Comparison of ENCODE assay signal across 26 cellular contexts in genomic region chr4:15914291-15914690, GRCh38. TPM values are rescaled to one million over a fixed set of nuclear protein-coding genes. Genes with fewer than 3 reads are reported as not detected.
DNase-seq lines count a peak whose midpoint lies in the region; ATAC-seq and TF ChIP-seq lines count a peak whose summit lies in the region.
"Had no signal": no experiment of that assay in that cellular context is flagged by ENCODE, and none has a peak within 500 bp of the region (broad histone marks: within the 10 kb centered on the region; RNA-seq: fewer than 3 reads in every experiment).

No MANE protein-coding gene starts in this region.

- H3K27me3 Mint-ChIP-seq in HFFc6 (ENCODE audit: insufficient read depth), result no peaks in the 10 kb centered on the region

- peak overlapping the region; percentile 73 for H3K9ac ChIP-seq in smooth muscle cell (ENCODE audit: low read depth)

- peak overlapping the region; percentile 52 for H3K4me2 ChIP-seq in smooth muscle cell

- H3K4me1 ChIP-seq in smooth muscle cell (ENCODE audit: low read depth), result peaks cover 6% of the 10 kb centered on the region
- no peaks in the 10 kb centered on the region for H3K4me1 ChIP-seq in prostate gland (replicated peaks)
- H3K4me1 ChIP-seq: lower lobe of right lung had no signal

- H3K4me3 Mint-ChIP-seq in HFFc6, result no peak overlapping the region
- H3K4me3 Mint-ChIP-seq: activated naive CD8-positive, alpha-beta T cell treated with anti-CD3 and anti-CD28 coated beads, Interleukin-2, amount 50 U/mL, for 24 hours; stimulated activated naive B cell treated with anti-CD40 and anti-IgM and Interleukin-4, amounts not matched to agents 10 μg/mL and 1 μg/mL and 100 μg/mL, for 72 hours had no signal

- no peak for TF ChIP-seq CTCF in HFFc6 (IDR thresholded peaks at IDR 0.05)
- no peak for TF ChIP-seq CTCF in RWPE1 (conservative IDR thresholded peaks at IDR 0.05; ENCODE audit: low read depth)
- no peak for TF ChIP-seq CTCF in smooth muscle cell (IDR thresholded peaks at IDR 0.05; ENCODE audit: borderline replicate concordance, insufficient read depth, poor library complexity, severe bottlenecking)
- TF ChIP-seq CTCF in prostate gland (IDR thresholded peaks at IDR 0.05), result no peak

- DNase-seq in HFFc6, result peak; percentile 8
- DNase-seq in RWPE1 (ENCODE audit: low spot score), result no peak
- peak; percentile 91 for DNase-seq in epithelial cell of prostate (ENCODE audit: low read depth, low spot score)
- no peak for DNase-seq in smooth muscle cell (lab: John Stamatoyannopoulos, UW; ENCODE audit: unreplicated experiment)
- DNase-seq in DMS153 (lab: John Stamatoyannopoulos, UW), result no peak
- no peak for DNase-seq in prostate gland (ENCODE audit: low spot score)
- DNase-seq: activated CD4-positive, alpha-beta T cell treated with anti-CD3 and anti-CD28 coated beads, Interleukin-2, amount 50 U/mL, for 48 hours; activated CD4-positive, CD25-positive, alpha-beta regulatory T cell; activated CD8-positive, alpha-beta memory T cell treated with anti-CD3 and anti-CD28 coated beads, Interleukin-2, amount 50 U/mL, for 48 hours; activated naive CD8-positive, alpha-beta T cell treated with anti-CD3 and anti-CD28 coated beads, Interleukin-2, amount 50 U/mL, for 24 hours; AML-193; DMS79; GOT3; kidney; lower lobe of right lung; NCI-H146; NCI-H2171 treated with DMSO at 0.1 percent for 48 hours; NCI-H526 treated with DMSO at 0.1 percent for 48 hours; occipital lobe; retina; stimulated activated CD4-positive, alpha-beta T cell treated with anti-CD3 and anti-CD28 coated beads, Interleukin-2, amount 100 ng/mL, for 48 hours; stimulated activated naive B cell treated with anti-CD40 and anti-IgM and Interleukin-4, amounts not matched to agents 10 μg/mL and 1 μg/mL and 100 μg/mL, for 72 hours had no signal

- peak overlapping the region; percentile 83 for H3K27ac ChIP-seq in RWPE1
- H3K27ac ChIP-seq in epithelial cell of prostate, result peak overlapping the region; percentile 98
- peak overlapping the region; percentile 88 for H3K27ac ChIP-seq in smooth muscle cell (ENCODE audit: low read depth)
- no peak overlapping the region for H3K27ac ChIP-seq in prostate gland
- H3K27ac ChIP-seq: lower lobe of right lung, thoracic aorta had no signal

- no peaks in the 10 kb centered on the region for H4K20me1 ChIP-seq in smooth muscle cell (ENCODE audit: low read depth)

- no peak for TF ChIP-seq POLR2A in prostate gland (IDR thresholded peaks at IDR 0.05)

- no peaks in the 10 kb centered on the region for H3K9me3 ChIP-seq in smooth muscle cell (replicated peaks; ENCODE audit: low read depth)
- H3K9me3 ChIP-seq in prostate gland, result no peaks in the 10 kb centered on the region
- H3K9me3 ChIP-seq: lower lobe of right lung, thoracic aorta had no signal

- POLR2A ChIA-PET in RWPE1 (lab: Yijun Ruan, JAX; ENCODE audit: low non-redundant PET), result no interaction called here

- intact Hi-C loops in prostate gland (cut with DNase I), result no loop called here

- no peak overlapping the region for H3K4me3 ChIP-seq in smooth muscle cell
- no peak overlapping the region for H3K4me3 ChIP-seq in prostate gland
- H3K4me3 ChIP-seq: lower lobe of right lung, thoracic aorta had no signal

- no peak for ATAC-seq in GM21381 (IDR thresholded peaks at IDR 0.05; ENCODE audit: unreplicated experiment)
- ATAC-seq: lower lobe of right lung; Right ventricle myocardium inferior; stimulated activated naive B cell treated with anti-CD40 and anti-IgM and Interleukin-4, amounts not matched to agents 10 μg/mL and 1 μg/mL and 100 μg/mL, for 72 hours had no signal

- H3K36me3 Mint-ChIP-seq in HFFc6 (ENCODE audit: low read depth), result peaks cover 5% of the 10 kb centered on the region; the same call in 1 of the 2 replicates

- H3K79me2 ChIP-seq in smooth muscle cell (ENCODE audit: low read depth), result no peaks in the 10 kb centered on the region

- H3K9me3 Mint-ChIP-seq in HFFc6, result no peaks in the 10 kb centered on the region
- H3K9me3 Mint-ChIP-seq: activated naive CD8-positive, alpha-beta T cell treated with anti-CD3 and anti-CD28 coated beads, Interleukin-2, amount 50 U/mL, for 24 hours had no signal

- H3K4me1 Mint-ChIP-seq in HFFc6 (ENCODE audit: low read depth), result peaks cover 41% of the 10 kb centered on the region
- H3K4me1 Mint-ChIP-seq: stimulated activated naive B cell treated with anti-CD40 and anti-IgM and Interleukin-4, amounts not matched to agents 10 μg/mL and 1 μg/mL and 100 μg/mL, for 72 hours had no signal

- 85% methylated on average over 4 of the region's 4 CpGs for WGBS in smooth muscle cell (ENCODE audit: low lambda C conversion rate)
- WGBS in prostate gland, result 87% methylated on average over 4 of the region's 4 CpGs

- no peaks in the 10 kb centered on the region for H3K36me3 ChIP-seq in smooth muscle cell (ENCODE audit: low read depth)
- H3K36me3 ChIP-seq in prostate gland, result no peaks in the 10 kb centered on the region
- H3K36me3 ChIP-seq: lower lobe of right lung, thoracic aorta had no signal

- 0 out of 2 replicates have a peak overlapping the region, but pooled peaks have one; percentile 79 for H3K27ac Mint-ChIP-seq in HFFc6
- H3K27ac Mint-ChIP-seq: activated naive CD8-positive, alpha-beta T cell treated with anti-CD3 and anti-CD28 coated beads, Interleukin-2, amount 50 U/mL, for 24 hours; stimulated activated naive B cell treated with anti-CD40 and anti-IgM and Interleukin-4, amounts not matched to agents 10 μg/mL and 1 μg/mL and 100 μg/mL, for 72 hours had no signal

- H3K27me3 ChIP-seq in smooth muscle cell (ENCODE audit: low read depth), result peaks cover 7% of the 10 kb centered on the region
- no peaks in the 10 kb centered on the region for H3K27me3 ChIP-seq in prostate gland (replicated peaks; ENCODE audit: insufficient read depth)

- CTCF ChIA-PET in RWPE1 (lab: Yijun Ruan, JAX), result no interaction called here

- H3F3A ChIP-seq in smooth muscle cell (ENCODE audit: low read depth), result no peaks in the 10 kb centered on the region

- H2AFZ ChIP-seq in smooth muscle cell (ENCODE audit: low read depth), result no peak overlapping the region

RNA-seq across cellular contexts. Expression of gene FGFBP1, which starts 24.2 kb away (rescaled TPM):
- total RNA-seq in HFFc6 (2021; fragmentation: NEBNext Ultra II Directional; extraction: Animal tissue kit (Norgen Biotek cat#: 25700)), result not detected
- total RNA-seq in smooth muscle cell (0.45 TPM in 1 of 2 replicates, not detected in the other), prostate gland (1 to 10 TPM; 1.1 to 1.4 TPM)
- polyA plus RNA-seq in smooth muscle cell, result 0.34 TPM in 1 of 2 replicates, not detected in the other
- total RNA-seq: cardiac septum, occipital lobe, Right ventricle myocardium inferior, thoracic aorta had no signal

RNA-seq across cellular contexts. Expression of gene FGFBP2, which starts 48.7 kb away (rescaled TPM):
- not detected for total RNA-seq in HFFc6 (2021; fragmentation: NEBNext Ultra II Directional; extraction: Animal tissue kit (Norgen Biotek cat#: 25700))
- total RNA-seq in smooth muscle cell, result not detected in 2 replicates
- polyA plus RNA-seq in smooth muscle cell, result not detected in 2 replicates
- 10 to 100 TPM in 1 of 2 donors, not detected in 1; 78.8 TPM for total RNA-seq in prostate gland
- total RNA-seq: occipital lobe, thoracic aorta had no signal

Comparison
In these comparisons a context has a peak if more than half of its experiments do, and no peak if none do; other contexts are left out.
1. DNase-seq: peak in HFFc6 (single experiment) and epithelial cell of prostate (single experiment); none in RWPE1 (single experiment), smooth muscle cell (single experiment), DMS153 (single experiment) and prostate gland (single experiment).
2. H3K27ac ChIP-seq: peak in RWPE1 (single experiment), epithelial cell of prostate (single experiment) and smooth muscle cell (single experiment); none in prostate gland (0 of 2).